Comparison of ENCODE assay signal across 36 cellular contexts in the genomic region with DNA sequence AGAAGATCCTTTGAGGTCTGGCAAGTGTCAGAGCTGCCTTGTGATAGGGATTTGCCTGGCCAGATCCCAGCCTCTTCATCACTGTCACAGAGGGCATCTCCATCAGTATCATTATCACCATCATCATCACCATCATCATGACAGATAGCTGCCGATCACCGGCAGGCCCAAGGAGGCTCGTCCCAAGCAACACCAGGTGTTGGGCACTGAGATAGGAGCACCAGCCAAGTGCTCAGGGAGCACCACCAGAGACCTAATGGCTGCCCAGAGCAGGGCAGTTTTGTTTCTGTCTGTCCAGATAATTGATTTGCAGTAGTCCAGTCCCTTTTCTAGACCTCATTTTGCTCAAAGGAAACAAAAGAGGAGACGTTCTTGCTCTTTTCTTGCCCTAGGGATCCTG. TPM values are rescaled to one million over a fixed set of nuclear protein-coding genes. Genes with fewer than 3 reads are reported as not detected.
"Had no signal": no experiment of that assay in that cellular context is flagged by ENCODE, and none has a peak within 500 bp of the region (broad histone marks: within the 10 kb centered on the region; RNA-seq: fewer than 3 reads in every experiment).

No MANE protein-coding gene starts in this region.

- H3K4me1 ChIP-seq: foreskin keratinocyte, gastroesophageal sphincter had no signal

- H3K4me3 ChIP-seq: esophagus muscularis mucosa, gastroesophageal sphincter, heart right ventricle, hepatocyte had no signal

- H3K27me3 ChIP-seq: brain microvascular endothelial cell, hepatocyte had no signal

- H3K36me3 Mint-ChIP-seq: activated naive CD4-positive, alpha-beta T cell treated with anti-CD3 and anti-CD28 coated beads, Interleukin-2, amount 50 U/mL, for 24 hours; activated naive CD8-positive, alpha-beta T cell treated with anti-CD3 and anti-CD28 coated beads, Interleukin-2, amount 10 ng/mL, durations not matched to agents 7 days and 5 days had no signal

- H3K4me1 Mint-ChIP-seq: activated T-helper 17 cell treated with anti-CD3 and anti-CD28 coated beads, Interleukin-2, amount 50 U/mL, for 72 hours; central memory CD8-positive, alpha-beta T cell had no signal

- H3K9me3 Mint-ChIP-seq: activated B cell treated with CpG ODN at 0.5 μM for 24 hours; activated naive CD4-positive, alpha-beta T cell treated with anti-CD3 and anti-CD28 coated beads, Interleukin-2, amount 50 U/mL, for 24 hours; activated naive CD8-positive, alpha-beta T cell treated with anti-CD3 and anti-CD28 coated beads, Interleukin-2, amount 10 ng/mL, durations not matched to agents 7 days and 5 days; activated T-cell treated with anti-CD3 and anti-CD28 coated beads, Interleukin-2, amount 50 U/mL, for 4 hours; activated T-helper 17 cell treated with anti-CD3 and anti-CD28 coated beads, Interleukin-2, amount 50 U/mL, for 72 hours; central memory CD8-positive, alpha-beta T cell; endodermal cell; T-helper 2 cell treated with Interferon-gamma antibody and Interleukin-4, amounts not matched to agents 5 μg/mL and 100 μg/mL, for 36 hours had no signal

- FAIRE-seq: astrocyte, bronchial epithelial cell, colon had no signal

- ATAC-seq: activated CD4-positive, CD25-positive, alpha-beta regulatory T cell treated with anti-CD3 and anti-CD28 coated beads, Interleukin-2, amount 50 U/mL, for 24 hours; activated CD8-positive, alpha-beta T cell treated with anti-CD3 and anti-CD28 coated beads for 36 hours; activated T-cell treated with anti-CD3 and anti-CD28 coated beads, Interleukin-2, amount 50 U/mL, for 4 hours; activated T-helper 17 cell treated with anti-CD3 and anti-CD28 coated beads, Interleukin-2, amount 50 U/mL, for 72 hours; foreskin keratinocyte; gastroesophageal sphincter; heart right ventricle; T-helper 17 cell had no signal

- H3K4me3 Mint-ChIP-seq: activated B cell treated with CpG ODN at 0.5 μM for 24 hours; activated CD8-positive, alpha-beta T cell treated with anti-CD3 and anti-CD28 coated beads for 36 hours; activated naive CD4-positive, alpha-beta T cell treated with anti-CD3 and anti-CD28 coated beads, Interleukin-2, amount 50 U/mL, for 24 hours; activated naive CD8-positive, alpha-beta T cell treated with anti-CD3 and anti-CD28 coated beads, Interleukin-2, amount 10 ng/mL, durations not matched to agents 7 days and 5 days; activated T-cell treated with anti-CD3 and anti-CD28 coated beads, Interleukin-2, amount 50 U/mL, for 4 hours; activated T-helper 17 cell treated with anti-CD3 and anti-CD28 coated beads, Interleukin-2, amount 50 U/mL, for 72 hours; central memory CD8-positive, alpha-beta T cell; endodermal cell; T-helper 17 cell; T-helper 2 cell treated with Interferon-gamma antibody and Interleukin-4, amounts not matched to agents 5 μg/mL and 100 μg/mL, for 36 hours had no signal

- H3K9me3 ChIP-seq: esophagus muscularis mucosa, gastroesophageal sphincter, heart right ventricle had no signal

- H3K27ac Mint-ChIP-seq: activated B cell treated with CpG ODN at 0.5 μM for 24 hours; activated CD8-positive, alpha-beta T cell treated with anti-CD3 and anti-CD28 coated beads for 36 hours; activated naive CD4-positive, alpha-beta T cell treated with anti-CD3 and anti-CD28 coated beads, Interleukin-2, amount 50 U/mL, for 24 hours; activated naive CD8-positive, alpha-beta T cell treated with anti-CD3 and anti-CD28 coated beads, Interleukin-2, amount 10 ng/mL, durations not matched to agents 7 days and 5 days; activated T-helper 17 cell treated with anti-CD3 and anti-CD28 coated beads, Interleukin-2, amount 50 U/mL, for 72 hours; endodermal cell; T-helper 17 cell; T-helper 2 cell treated with Interferon-gamma antibody and Interleukin-4, amounts not matched to agents 5 μg/mL and 100 μg/mL, for 36 hours had no signal

- DNase-seq: activated B cell treated with CpG ODN at 0.5 μM for 24 hours; activated CD4-positive, alpha-beta T cell treated with anti-CD3 and anti-CD28 coated beads for 48 hours; activated CD4-positive, alpha-beta T cell treated with anti-CD3 and anti-CD28 coated beads, Interleukin-2, amount 50 U/mL, for 1 hour; activated CD4-positive, alpha-beta T cell treated with anti-CD3 and anti-CD28 coated beads, Interleukin-2, amount 50 U/mL, for 48 hours; activated CD8-positive, alpha-beta memory T cell treated with anti-CD3 and anti-CD28 coated beads for 24 hours; activated CD8-positive, alpha-beta T cell treated with anti-CD3 and anti-CD28 coated beads for 36 hours; activated effector memory CD4-positive, alpha-beta T cell treated with Interleukin-2 at 50 U/mL for 16 hours; activated gamma-delta T cell treated with Interleukin-2 at 50 U/mL for 16 hours; activated naive CD4-positive, alpha-beta T cell treated with Interleukin-2 at 50 U/mL for 16 hours; activated naive CD8-positive, alpha-beta T cell treated with anti-CD3 and anti-CD28 coated beads, Interleukin-2, amount 10 ng/mL, durations not matched to agents 7 days and 5 days; activated T-cell treated with anti-CD3 and anti-CD28 coated beads, Interleukin-2, amount 50 U/mL, for 4 hours; amniotic stem cell; anterior cingulate cortex; brain microvascular endothelial cell; effector memory CD4-positive, alpha-beta T cell; endodermal cell; foreskin keratinocyte; heart right ventricle; T-helper 1 cell; T-helper 17 cell; T1000; WERI-Rb-1 had no signal

- H3K36me3 ChIP-seq: brain microvascular endothelial cell, esophagus muscularis mucosa, gastroesophageal sphincter, heart right ventricle, WERI-Rb-1 had no signal

- H3K4me2 ChIP-seq: hepatocyte had no signal

- H3K27ac ChIP-seq: brain microvascular endothelial cell, esophagus muscularis mucosa, foreskin keratinocyte, gastroesophageal sphincter, heart right ventricle, hepatocyte, WERI-Rb-1 had no signal

- H2AFZ ChIP-seq: hepatocyte had no signal

RNA-seq across cellular contexts. Expression of a gene that starts 25.0 kb away (rescaled TPM):
- total RNA-seq: bronchial epithelial cell, cardiac septum, cerebellum, dermis microvascular lymphatic vessel endothelial cell, esophagus muscularis mucosa, foreskin keratinocyte, gastroesophageal sphincter, heart right ventricle, T-helper 17 cell had no signal
- polyA plus RNA-seq: foreskin keratinocyte, heart right ventricle had no signal
